Comparison of ENCODE assay signal across 2 cellular contexts in genomic region chr2:170829016-170829415, GRCh38.
A peak's percentile ranks its signal among the peaks of the same experiment; 100 is the strongest.
TF ChIP-seq lines count a peak whose summit lies in the region.

No MANE protein-coding gene starts in this region.

TF ChIP-seq in WTC11, 78 proteins besides CTCF, POLR2A, EP300 and RAD21:
- TF ChIP-seq ZNF263 (CRISPR knock-in tag; IDR thresholded peaks at IDR 0.05; ENCODE audit: low read depth) = 0 out of 2 replicates have a peak, but pooled peaks have one; percentile 51
- TF ChIP-seq NR1H2 (CRISPR knock-in tag; IDR thresholded peaks at IDR 0.05) = no peak
- TF ChIP-seq, protein P1, sequence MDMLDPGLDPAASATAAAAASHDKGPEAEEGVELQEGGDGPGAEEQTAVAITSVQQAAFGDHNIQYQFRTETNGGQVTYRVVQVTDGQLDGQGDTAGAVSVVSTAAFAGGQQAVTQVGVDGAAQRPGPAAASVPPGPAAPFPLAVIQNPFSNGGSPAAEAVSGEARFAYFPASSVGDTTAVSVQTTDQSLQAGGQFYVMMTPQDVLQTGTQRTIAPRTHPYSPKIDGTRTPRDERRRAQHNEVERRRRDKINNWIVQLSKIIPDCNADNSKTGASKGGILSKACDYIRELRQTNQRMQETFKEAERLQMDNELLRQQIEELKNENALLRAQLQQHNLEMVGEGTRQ (CRISPR knock-in tag; IDR thresholded peaks at IDR 0.05) = no peak
TF ChIP-seq in WTC11: peak in this region for 1.

TF ChIP-seq in H1, 55 proteins besides CTCF, POLR2A, EP300 and RAD21:
- TF ChIP-seq CEBPB (IDR thresholded peaks at IDR 0.05; ENCODE audit: low read depth, low read length) (no peak), TAF7 (optimal IDR thresholded peaks at IDR 0.05; ENCODE audit: borderline replicate concordance, low read depth, low read length) (no peak), HDAC6 (IDR thresholded peaks at IDR 0.05; ENCODE audit: low read depth, low read length) (no peak), GTF2F1 (IDR thresholded peaks at IDR 0.05; ENCODE audit: borderline replicate concordance, low read depth, low read length) (no peak), NANOG (IDR thresholded peaks at IDR 0.05; ENCODE audit: insufficient read depth, low read depth, low read length, poor library complexity, severe bottlenecking) (no peak), ATF2 (IDR thresholded peaks at IDR 0.05; ENCODE audit: low read length) (no peak), TAF1 (IDR thresholded peaks at IDR 0.05; ENCODE audit: low read depth, low read length) (no peak), CREB1 (IDR thresholded peaks at IDR 0.05) (no peak), MAX (IDR thresholded peaks at IDR 0.05) (no peak), CTBP2 (IDR thresholded peaks at IDR 0.05; ENCODE audit: borderline replicate concordance, insufficient read depth, insufficient read length, low read length) (no peak), HDAC2 (IDR thresholded peaks at IDR 0.05; ENCODE audit: borderline replicate concordance in 1 of 2, low read depth in 2 of 2, low read length in 2 of 2) (no peak), CBX8 (IDR thresholded peaks at IDR 0.05; ENCODE audit: borderline replicate concordance, low read depth, low read length) (no peak)
